18 cellular contexts compared by ENCODE assay signal in the genomic region with DNA sequence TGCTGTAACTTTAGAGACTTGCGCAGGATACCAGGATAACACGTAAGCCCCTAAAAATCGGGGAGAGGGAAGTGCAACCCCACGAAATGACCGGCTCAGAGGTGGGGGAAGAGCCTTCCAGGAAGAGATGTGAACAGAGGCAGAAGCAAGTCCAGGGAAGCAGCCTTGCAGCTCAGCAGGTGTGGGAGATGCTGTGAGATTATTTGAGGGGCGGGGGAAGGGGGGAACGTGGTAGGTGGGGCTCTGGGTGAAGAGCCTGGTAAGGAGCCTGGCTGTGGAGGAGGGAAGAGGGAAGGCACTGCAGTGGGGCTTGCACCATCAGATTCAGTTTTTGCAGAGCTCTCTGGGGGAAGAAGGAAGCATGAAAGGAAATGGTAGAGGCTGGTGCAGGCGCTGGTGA.
DNase-seq lines count a peak whose midpoint lies in the region; ATAC-seq and TF ChIP-seq lines count a peak whose summit lies in the region.
"Had no signal": no experiment of that assay in that cellular context is flagged by ENCODE, and none has a peak within 500 bp of the region (broad histone marks: within the 10 kb centered on the region; RNA-seq: fewer than 3 reads in every experiment).

No MANE protein-coding gene starts in this region.

- no peaks in the 10 kb centered on the region for H3K9me3 ChIP-seq in SJCRH30 (replicated peaks)
- no peaks in the 10 kb centered on the region for H3K9me3 ChIP-seq in neural progenitor cell (ENCODE audit: low read depth)
- no peaks in the 10 kb centered on the region for H3K9me3 ChIP-seq in transverse colon
- H3K9me3 ChIP-seq: A549, BE2C had no signal

- 85 to 86% methylated on average over 7 to 8 of the region's 8 CpGs for WGBS in transverse colon (ENCODE audit: low coverage in 1 of 2), 2 donors

- no peak overlapping the region for H3K9ac ChIP-seq in neural progenitor cell

- intact Hi-C loops in transverse colon (cut with DNase I; ENCODE audit: low total_unique reads): no loop called here

- H3K79me2 ChIP-seq in neural progenitor cell (ENCODE audit: low read depth): no peaks in the 10 kb centered on the region

- POLR2A ChIA-PET in WTC11 (lab: Charles Lee): no interaction called here

- H4K20me1 ChIP-seq in neural progenitor cell (ENCODE audit: low read depth): no peaks in the 10 kb centered on the region

- no peak for TF ChIP-seq POLR2A in transverse colon (IDR thresholded peaks at IDR 0.05)

- H3K36me3 ChIP-seq in SJCRH30 (peaks cover 12% of the 10 kb centered on the region), neural progenitor cell (no peaks in the 10 kb centered on the region), transverse colon (peaks cover 0 to 4% (median 0%) of the 10 kb centered on the region in 4 donors)

- H3K4me1 ChIP-seq in SJCRH30 (peaks cover 11% of the 10 kb centered on the region), neural progenitor cell (peaks cover 13% of the 10 kb centered on the region), transverse colon (no peaks in the 10 kb centered on the region)
- H3K4me1 ChIP-seq: A549, BE2C had no signal

- TF ChIP-seq CTCF in WTC11 (IDR thresholded peaks at IDR 0.05) (no peak), neural progenitor cell (IDR thresholded peaks at IDR 0.05) (no peak), transverse colon (IDR thresholded peaks at IDR 0.05) (no peak)

- no peak overlapping the region for H3K4me3 Mint-ChIP-seq in activated naive CD4-positive, alpha-beta T cell treated with anti-CD3 and anti-CD28 coated beads, Interleukin-2, amount 10 ng/mL, durations not matched to agents 7 days and 5 days
- H3K4me3 Mint-ChIP-seq in WTC11 (no peak overlapping the region), neural progenitor cell (peak overlapping the region; percentile 4)
- H3K4me3 Mint-ChIP-seq: CD8-positive, alpha-beta T cell; GM23338 had no signal

- in situ Hi-C loops in transverse colon (cut with MboI; ENCODE audit: low pct_ligation_motif_present in 1 of 4, low pct_unique_long_range_greater_than_20kb in 1 of 4, low sequenced_read_pairs in 3 of 4): loop anchor here in 1 of 4 donors (25.0 kb wide), 2 partner anchors 423 to 573 kb away; no protein-coding TSS in a partner anchor

- no peak overlapping the region for H3K4me2 ChIP-seq in neural progenitor cell
- H3K4me2 ChIP-seq: A549, GM23338 had no signal

- no peaks in the 10 kb centered on the region for H3K4me1 Mint-ChIP-seq in activated naive CD4-positive, alpha-beta T cell treated with anti-CD3 and anti-CD28 coated beads, Interleukin-2, amount 10 ng/mL, durations not matched to agents 7 days and 5 days
- peaks cover 14% of the 10 kb centered on the region for H3K4me1 Mint-ChIP-seq in WTC11
- peaks cover 38% of the 10 kb centered on the region for H3K4me1 Mint-ChIP-seq in neural progenitor cell

- no peaks in the 10 kb centered on the region for H3K9me3 Mint-ChIP-seq in activated naive CD4-positive, alpha-beta T cell treated with anti-CD3 and anti-CD28 coated beads, Interleukin-2, amount 10 ng/mL, durations not matched to agents 7 days and 5 days
- no peaks in the 10 kb centered on the region for H3K9me3 Mint-ChIP-seq in WTC11
- no peaks in the 10 kb centered on the region for H3K9me3 Mint-ChIP-seq in neural progenitor cell
- H3K9me3 Mint-ChIP-seq: CD8-positive, alpha-beta T cell; GM23338; H9 had no signal

- no peak for TF ChIP-seq EP300 in transverse colon (IDR thresholded peaks at IDR 0.05; ENCODE audit: low read depth)

- no peak overlapping the region for H2AFZ ChIP-seq in neural progenitor cell (replicated peaks)
- H2AFZ ChIP-seq: GM23338 had no signal

- peaks cover 56% of the 10 kb centered on the region for H3K36me3 Mint-ChIP-seq in activated naive CD4-positive, alpha-beta T cell treated with anti-CD3 and anti-CD28 coated beads, Interleukin-2, amount 10 ng/mL, durations not matched to agents 7 days and 5 days
- H3K36me3 Mint-ChIP-seq in WTC11 (no peaks in the 10 kb centered on the region), neural progenitor cell (peaks cover 9% of the 10 kb centered on the region)

- H3K27ac ChIP-seq in SJCRH30 (peak overlapping the region; percentile 34; the same call in 1 of the 2 replicates), neural progenitor cell (no peak overlapping the region), transverse colon (no peak overlapping the region)
- H3K27ac ChIP-seq: A549, C4-2B had no signal

- H3K27me3 Mint-ChIP-seq in activated naive CD4-positive, alpha-beta T cell treated with anti-CD3 and anti-CD28 coated beads, Interleukin-2, amount 10 ng/mL, durations not matched to agents 7 days and 5 days: no peaks in the 10 kb centered on the region
- no peaks in the 10 kb centered on the region for H3K27me3 Mint-ChIP-seq in WTC11 (ENCODE audit: low read depth)
- H3K27me3 Mint-ChIP-seq in neural progenitor cell (ENCODE audit: insufficient read depth, low read depth): peaks cover 5% of the 10 kb centered on the region

- H3K4me3 ChIP-seq in SJCRH30 (no peak overlapping the region), neural progenitor cell (no peak overlapping the region), transverse colon (no peak overlapping the region)
- H3K4me3 ChIP-seq: A549, GM23338 had no signal

- H3K27me3 ChIP-seq in SJCRH30: no peaks in the 10 kb centered on the region
- H3K27me3 ChIP-seq in neural progenitor cell: no peaks in the 10 kb centered on the region
- no peaks in the 10 kb centered on the region for H3K27me3 ChIP-seq in transverse colon
- H3K27me3 ChIP-seq: BE2C had no signal

- peak overlapping the region; percentile 52 for H3K27ac Mint-ChIP-seq in activated naive CD4-positive, alpha-beta T cell treated with anti-CD3 and anti-CD28 coated beads, Interleukin-2, amount 10 ng/mL, durations not matched to agents 7 days and 5 days
- 0 out of 2 replicates have a peak overlapping the region, but pooled peaks have one; percentile 57 for H3K27ac Mint-ChIP-seq in WTC11
- H3K27ac Mint-ChIP-seq in neural progenitor cell: peak overlapping the region; percentile 93
- H3K27ac Mint-ChIP-seq: CD8-positive, alpha-beta T cell; GM23338 had no signal

- CTCF ChIA-PET in activated naive CD4-positive, alpha-beta T cell treated with anti-CD3 and anti-CD28 coated beads, Interleukin-2, amount 10 ng/mL, durations not matched to agents 7 days and 5 days (lab: Charles Lee): no interaction called here
- CTCF ChIA-PET in WTC11 (lab: Charles Lee): interaction anchor here (0.9 to 1.3 kb wide), 2 partner anchors 12 to 277 kb away, joined by 4 to 6 read pairs; no protein-coding TSS in a partner anchor

- H3F3A ChIP-seq in neural progenitor cell (ENCODE audit: low read depth): no peaks in the 10 kb centered on the region

- no peak for ATAC-seq in WTC11
- ATAC-seq: A549; CD8-positive, alpha-beta T cell; GM23338 had no signal

- no peak for DNase-seq in activated naive CD4-positive, alpha-beta T cell treated with anti-CD3 and anti-CD28 coated beads, Interleukin-2, amount 10 ng/mL, durations not matched to agents 7 days and 5 days
- DNase-seq in activated naive CD4-positive, alpha-beta T cell (lab: John Stamatoyannopoulos, UW): no peak
- DNase-seq in SJCRH30 (no peak), WTC11 (ENCODE audit: low spot score) (no peak), neural progenitor cell (ENCODE audit: low spot score) (no peak), NCI-H2227 (lab: John Stamatoyannopoulos, UW; ENCODE audit: unreplicated experiment) (no peak), transverse colon (no peak), HUDEP-2 (lab: John Stamatoyannopoulos, UW; ENCODE audit: unreplicated experiment in 76 of 76) (no peak)
- DNase-seq: BE2C; CD8-positive, alpha-beta T cell; COR-L47; DMS153; DMS79 treated with DMSO at 0.1 percent for 48 hours; EL; H9 had no signal

TF ChIP-seq in WTC11, 78 proteins besides CTCF, POLR2A, EP300 and RAD21:
- TF ChIP-seq NFYB (CRISPR knock-in tag; conservative IDR thresholded peaks at IDR 0.05; ENCODE audit: low read depth) (no peak), ZNF671 (CRISPR knock-in tag; IDR thresholded peaks at IDR 0.05) (no peak), CREB1 (CRISPR knock-in tag; IDR thresholded peaks at IDR 0.05) (no peak), ZNF232 (CRISPR knock-in tag; IDR thresholded peaks at IDR 0.05) (no peak)
- TF ChIP-seq, protein P1, sequence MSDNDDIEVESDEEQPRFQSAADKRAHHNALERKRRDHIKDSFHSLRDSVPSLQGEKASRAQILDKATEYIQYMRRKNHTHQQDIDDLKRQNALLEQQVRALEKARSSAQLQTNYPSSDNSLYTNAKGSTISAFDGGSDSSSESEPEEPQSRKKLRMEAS (CRISPR knock-in tag; IDR thresholded peaks at IDR 0.05): no peak
